ENCODE assay signal across 18 cellular contexts in the genomic region with DNA sequence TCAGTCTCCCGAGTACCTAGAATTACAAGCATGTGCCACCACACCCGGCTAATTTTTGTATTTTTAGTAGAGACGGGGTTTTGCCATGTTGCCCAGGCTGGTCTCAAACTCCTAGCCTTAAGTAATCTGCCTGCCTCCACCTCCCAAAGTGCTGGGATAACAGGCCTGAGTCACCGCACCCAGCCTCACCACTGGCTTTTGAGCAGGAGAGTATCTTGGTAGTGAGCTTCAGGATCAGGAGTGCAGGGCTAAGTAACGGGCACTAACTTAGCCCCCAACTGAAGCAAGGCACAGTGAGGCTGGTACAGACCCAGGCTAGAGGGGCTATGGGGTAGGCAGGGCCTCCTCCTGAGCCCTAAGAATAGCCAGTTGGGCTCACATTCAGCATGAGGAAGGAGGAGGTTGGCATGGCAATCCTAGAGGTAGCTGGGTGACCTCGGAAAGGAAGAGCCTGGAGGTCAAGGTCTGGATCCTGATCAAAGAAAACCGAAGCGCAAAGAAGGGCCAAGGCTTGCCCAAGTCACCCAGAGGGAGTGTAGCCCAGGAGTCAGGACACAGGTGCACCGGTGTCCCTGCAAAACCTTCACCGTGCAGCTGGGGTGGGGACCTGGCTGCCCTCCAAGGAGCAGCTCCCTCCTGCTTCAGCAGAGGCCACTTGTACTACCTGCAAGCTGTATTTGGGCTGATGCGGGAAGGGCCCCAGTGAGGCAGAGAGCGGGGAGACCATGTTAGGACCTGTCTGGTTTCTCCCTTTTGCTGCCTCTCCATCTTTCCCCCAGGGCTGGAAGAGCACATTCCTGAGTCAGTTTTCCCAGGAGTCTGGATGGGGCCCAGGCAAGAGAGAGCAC. TPM values are rescaled to one million over a fixed set of nuclear protein-coding genes. Genes with fewer than 3 reads are reported as not detected.
A peak's percentile ranks its signal among the peaks of the same experiment; 100 is the strongest.
DNase-seq lines count a peak whose midpoint lies in the region; ATAC-seq, FAIRE-seq and TF ChIP-seq lines count a peak whose summit lies in the region.
"Had no signal": no experiment of that assay in that cellular context is flagged by ENCODE, and none has a peak within 500 bp of the region (broad histone marks: within the 10 kb centered on the region; RNA-seq: fewer than 3 reads in every experiment).

No MANE protein-coding gene starts in this region.

- peaks cover 90% of the 10 kb centered on the region for H3K4me1 Mint-ChIP-seq in stimulated activated naive CD8-positive, alpha-beta T cell treated with anti-CD3 and anti-CD28 coated beads, Interleukin-15, amount 100 ng/mL, for 72 hours
- H3K4me1 Mint-ChIP-seq in activated B cell treated with CpG ODN at 0.5 μM for 24 hours = peaks cover 91% of the 10 kb centered on the region
- H3K4me1 Mint-ChIP-seq in CD4-positive, alpha-beta T cell (ENCODE audit: low read depth) = peaks cover 57% of the 10 kb centered on the region

- TF ChIP-seq CTCF in activated B cell treated with CpG ODN at 0.5 μM for 24 hours (IDR thresholded peaks at IDR 0.05) = no peak
- TF ChIP-seq CTCF in HepG2 (CRISPR knock-in tag; IDR thresholded peaks at IDR 0.05) = no peak
- no peak for TF ChIP-seq CTCF in esophagus squamous epithelium (IDR thresholded peaks at IDR 0.05)
- no peak for TF ChIP-seq CTCF in CD4-positive, alpha-beta T cell (IDR thresholded peaks at IDR 0.05)

- ATAC-seq in stimulated activated naive CD8-positive, alpha-beta T cell treated with anti-CD3 and anti-CD28 coated beads, Interleukin-15, Interleukin-2, amounts not matched to agents 100 U/mL and 50 U/mL, for 24 hours = no peak
- ATAC-seq in stimulated activated naive CD8-positive, alpha-beta T cell treated with anti-CD3 and anti-CD28 coated beads, Interleukin-15, amount 100 ng/mL, for 72 hours = no peak
- ATAC-seq in activated B cell treated with CpG ODN at 0.5 μM for 24 hours (ENCODE audit: low read depth) (no peak), HepG2 (peak; percentile 7; the same call in 1 of the 3 replicates), GM21717 (IDR thresholded peaks at IDR 0.05; ENCODE audit: unreplicated experiment) (no peak)
- ATAC-seq in CD4-positive, alpha-beta T cell (ENCODE audit: poor library complexity) = no peak

- no peak overlapping the region for H3K4me3 Mint-ChIP-seq in stimulated activated naive CD8-positive, alpha-beta T cell treated with anti-CD3 and anti-CD28 coated beads, Interleukin-15, amount 100 ng/mL, for 72 hours
- H3K4me3 Mint-ChIP-seq in activated B cell treated with CpG ODN at 0.5 μM for 24 hours = peak overlapping the region; percentile 88
- H3K4me3 Mint-ChIP-seq in CD4-positive, alpha-beta T cell = no peak overlapping the region
- H3K4me3 Mint-ChIP-seq: mesothelial cell of epicardium had no signal

- no peaks in the 10 kb centered on the region for H3K9me3 Mint-ChIP-seq in stimulated activated naive CD8-positive, alpha-beta T cell treated with anti-CD3 and anti-CD28 coated beads, Interleukin-15, amount 100 ng/mL, for 72 hours
- no peaks in the 10 kb centered on the region for H3K9me3 Mint-ChIP-seq in activated B cell treated with CpG ODN at 0.5 μM for 24 hours
- H3K9me3 Mint-ChIP-seq in CD4-positive, alpha-beta T cell = no peaks in the 10 kb centered on the region
- H3K9me3 Mint-ChIP-seq: activated T-helper 1 cell treated with anti-CD3 and anti-CD28 coated beads, Interleukin-12 subunit alpha, Interleukin-12 subunit beta, Interleukin-2, Interleukin-4 antibody, amounts not matched to agents 30 ng/mL and 10 ng/mL and 1 ng/mL, durations not matched to agents 14 hours and 24 hours and 36 hours; CD4-positive, alpha-beta memory T cell; mesothelial cell of epicardium; stimulated activated naive CD8-positive, alpha-beta T cell treated with anti-CD3 and anti-CD28 coated beads, Interleukin-15, Interleukin-2, amounts not matched to agents 100 ng/mL and 50 ng/mL, for 24 hours had no signal

- H3K4me2 ChIP-seq in HepG2 (ENCODE audit: low read depth, low read length) = no peak overlapping the region

- H3K36me3 ChIP-seq in HepG2 (replicated peaks in 1 of 2; ENCODE audit: control insufficient read depth in 1 of 2, insufficient read depth in 2 of 2, low read length in 2 of 2) = no peaks in the 10 kb centered on the region
- H3K36me3 ChIP-seq in esophagus squamous epithelium = no peaks in the 10 kb centered on the region
- H3K36me3 ChIP-seq: prostate gland had no signal

- POLR2A ChIA-PET in activated B cell treated with CpG ODN at 0.5 μM for 24 hours (lab: Charles Lee) = interaction anchor here (0.6 to 2.2 kb wide), 5 partner anchors 11 to 95 kb away, joined by 4 to 16 read pairs (median 4); no protein-coding TSS in a partner anchor
- POLR2A ChIA-PET in HepG2 (lab: Yijun Ruan, JAX) = no interaction called here
- POLR2A ChIA-PET in CD4-positive, alpha-beta T cell (lab: Charles Lee) = no interaction called here

- FAIRE-seq in HepG2 (lab: Jason Lieb, UNC) = no peak
- FAIRE-seq: TTC549 had no signal

- H3K9ac ChIP-seq in HepG2 (ENCODE audit: insufficient read depth, low read depth, low read length) = no peak overlapping the region

- intact Hi-C loops in activated B cell treated with CpG ODN at 0.5 μM for 24 hours (cut with micrococcal nuclease) (no loop called here), HepG2 (cut with micrococcal nuclease; ENCODE audit: unreplicated experiment) (no loop called here), esophagus squamous epithelium (cut with DNase I) (no loop called here)
- intact Hi-C loops in CD4-positive, alpha-beta T cell (cut with DNase I, micrococcal nuclease) = loop anchor here in 1 of 2 experiments (2.0 kb wide), 1 partner anchor 18 kb away; no protein-coding TSS in a partner anchor

- TF ChIP-seq RAD21 in HepG2 (CRISPR knock-in tag; IDR thresholded peaks at IDR 0.05) = no peak

- H3K79me2 ChIP-seq in HepG2 (ENCODE audit: insufficient read depth, low read length) = no peaks in the 10 kb centered on the region

- TF ChIP-seq EP300 in HepG2 (IDR thresholded peaks at IDR 0.05; ENCODE audit: low read depth in 2 of 2, low read length in 2 of 2) (no peak), HepG2 (CRISPR knock-in tag; IDR thresholded peaks at IDR 0.05; ENCODE audit: borderline replicate concordance) (no peak)

- H3K27ac ChIP-seq in HepG2 (ENCODE audit: extremely low read length, insufficient read depth, low read length) (no peak overlapping the region), esophagus squamous epithelium (no peak overlapping the region)
- H3K27ac ChIP-seq in CD4-positive, alpha-beta T cell (ENCODE audit: low read depth, low read length) = no peak overlapping the region
- H3K27ac ChIP-seq: epithelial cell of prostate, prostate gland had no signal

- 29% methylated on average over 10 of the region's 12 CpGs for WGBS in HepG2 (ENCODE audit: low lambda C conversion rate)
- 51 to 65% methylated on average over 9 to 10 of the region's 12 CpGs for WGBS in esophagus squamous epithelium, 2 donors

- in situ Hi-C loops in HepG2 (cut with HindIII; ENCODE audit: extremely low pct_ligation_motif_present, low pct_unique_long_range_greater_than_20kb) = no loop called here

- peaks cover 3% of the 10 kb centered on the region for H3K36me3 Mint-ChIP-seq in activated B cell treated with CpG ODN at 0.5 μM for 24 hours (ENCODE audit: low read depth)
- H3K36me3 Mint-ChIP-seq in CD4-positive, alpha-beta T cell (ENCODE audit: low read depth) = no peaks in the 10 kb centered on the region
- H3K36me3 Mint-ChIP-seq: CD4-positive, alpha-beta memory T cell; mesothelial cell of epicardium had no signal

- no peak for TF ChIP-seq POLR2A in HepG2 (IDR thresholded peaks at IDR 0.05; ENCODE audit: insufficient read depth in 1 of 2, low read depth in 2 of 2, low read length in 2 of 2)
- TF ChIP-seq POLR2A in esophagus squamous epithelium (IDR thresholded peaks at IDR 0.05) = no peak

- H2AFZ ChIP-seq in HepG2 (ENCODE audit: low read length) = no peak overlapping the region

- peak; percentile 6 for DNase-seq in stimulated activated naive CD8-positive, alpha-beta T cell treated with anti-CD3 and anti-CD28 coated beads, Interleukin-15, Interleukin-2, amounts not matched to agents 100 U/mL and 50 U/mL, for 24 hours
- no peak for DNase-seq in stimulated activated naive CD8-positive, alpha-beta T cell treated with anti-CD3 and anti-CD28 coated beads, Interleukin-15, amount 100 ng/mL, for 72 hours
- DNase-seq in activated B cell treated with CpG ODN at 0.5 μM for 24 hours = no peak
- DNase-seq in HepG2 (ENCODE audit: low spot score) = no peak
- no peak for DNase-seq in esophagus squamous epithelium (lab: John Stamatoyannopoulos, UW)
- no peak for DNase-seq in CD4-positive, alpha-beta T cell
- no peak for DNase-seq in hypothalamus (lab: John Stamatoyannopoulos, UW)
- DNase-seq: CD4-positive, alpha-beta memory T cell; hippocampal formation; NCI-H510A; Right ventricle myocardium superior had no signal

- H3K4me3 ChIP-seq in HepG2 (replicated peaks in 1 of 3; ENCODE audit: insufficient read depth in 1 of 3, low read depth in 2 of 3, low read length in 3 of 3) = no peak overlapping the region
- H3K4me3 ChIP-seq in esophagus squamous epithelium = no peak overlapping the region
- H3K4me3 ChIP-seq: prostate gland had no signal

- H3K9me3 ChIP-seq in HepG2 (ENCODE audit: low read length) = no peaks in the 10 kb centered on the region
- no peaks in the 10 kb centered on the region for H3K9me3 ChIP-seq in esophagus squamous epithelium
- H3K9me3 ChIP-seq in CD4-positive, alpha-beta T cell (ENCODE audit: control insufficient read depth, low read length) = no peaks in the 10 kb centered on the region
- H3K9me3 ChIP-seq: prostate gland had no signal

- peak overlapping the region in 1 of 2 donors; percentile 29 for H3K27ac Mint-ChIP-seq in stimulated activated naive CD8-positive, alpha-beta T cell treated with anti-CD3 and anti-CD28 coated beads, Interleukin-15, amount 100 ng/mL, for 72 hours
- peak overlapping the region; percentile 79 for H3K27ac Mint-ChIP-seq in activated B cell treated with CpG ODN at 0.5 μM for 24 hours
- H3K27ac Mint-ChIP-seq in CD4-positive, alpha-beta T cell = no peak overlapping the region
- H3K27ac Mint-ChIP-seq: mesothelial cell of epicardium had no signal

- no TSS peak for BruUV-seq in HepG2 (replicated peaks; lab: Mats Ljungman, UMichigan)

- H3K4me1 ChIP-seq in HepG2 (ENCODE audit: insufficient read depth, low read length) (peaks cover 20% of the 10 kb centered on the region), esophagus squamous epithelium (peaks cover 14 to 37% (median 15%) of the 10 kb centered on the region in 3 donors)
- H3K4me1 ChIP-seq: prostate gland had no signal

- H3K27me3 ChIP-seq in HepG2 (ENCODE audit: control insufficient read depth in 1 of 2, insufficient read depth in 2 of 2, low read length in 2 of 2) (peaks cover 12 to 61% of the 10 kb centered on the region in 2 experiments), esophagus squamous epithelium (no peaks in the 10 kb centered on the region)
- no peaks in the 10 kb centered on the region for H3K27me3 ChIP-seq in CD4-positive, alpha-beta T cell (ENCODE audit: control insufficient read depth, insufficient read depth, low read length)

- CTCF ChIA-PET in activated B cell treated with CpG ODN at 0.5 μM for 24 hours (lab: Charles Lee) = interaction anchor here (0.9 to 2.2 kb wide), 4 partner anchors 22 to 125 kb away, joined by 3 to 14 read pairs (median 8); no protein-coding TSS in a partner anchor
- CTCF ChIA-PET in HepG2 (lab: Yijun Ruan, JAX; ENCODE audit: low intra/inter-chr PET ratio, low total read pairs) = no interaction called here
- CTCF ChIA-PET in CD4-positive, alpha-beta T cell (lab: Charles Lee) = no interaction called here

- H4K20me1 ChIP-seq in HepG2 (ENCODE audit: insufficient read depth, low read length) = no peaks in the 10 kb centered on the region

- no peaks in the 10 kb centered on the region for H3K27me3 Mint-ChIP-seq in stimulated activated naive CD8-positive, alpha-beta T cell treated with anti-CD3 and anti-CD28 coated beads, Interleukin-15, amount 100 ng/mL, for 72 hours
- H3K27me3 Mint-ChIP-seq in activated B cell treated with CpG ODN at 0.5 μM for 24 hours = no peaks in the 10 kb centered on the region
- no peaks in the 10 kb centered on the region for H3K27me3 Mint-ChIP-seq in CD4-positive, alpha-beta T cell
- H3K27me3 Mint-ChIP-seq: CD4-positive, alpha-beta memory T cell; stimulated activated naive CD8-positive, alpha-beta T cell treated with anti-CD3 and anti-CD28 coated beads, Interleukin-15, Interleukin-2, amounts not matched to agents 100 ng/mL and 50 ng/mL, for 24 hours had no signal

RNA-seq across cellular contexts. Expression of gene ADGRG5, which starts 1.3 kb away (rescaled TPM):
- total RNA-seq in activated B cell treated with CpG ODN at 0.5 μM for 24 hours = 22.2 and 23.0 TPM in 2 replicates
- not detected in 2 replicates for total RNA-seq in HepG2 (2016; rRNA removed; fragmentation: Illumina TruSeq; extraction: Trizol)
- total RNA-seq in HepG2 (2016; cell fraction: cytosol; rRNA removed; fragmentation: Illumina TruSeq; extraction: Trizol; ENCODE audit: low read depth) = not detected in 2 replicates
- not detected in 2 replicates for total RNA-seq in HepG2 (2016; cell fraction: insoluble cytoplasmic fraction; rRNA removed; fragmentation: Illumina TruSeq; extraction: Trizol)
- total RNA-seq in HepG2 (2016; cell fraction: membrane; rRNA removed; fragmentation: Illumina TruSeq; extraction: Trizol) = not detected in 2 replicates
- total RNA-seq in HepG2 (2016; cell fraction: nucleus; rRNA removed; fragmentation: Illumina TruSeq; extraction: Trizol) = not detected in 2 replicates
- polyA plus RNA-seq in HepG2 (2011; rRNA removed) = 0.01 TPM in 1 of 2 replicates, not detected in the other
- polyA plus RNA-seq in HepG2 (2011; cell fraction: cytosol; rRNA removed) = 0.03 TPM in 1 of 2 replicates, not detected in the other
- polyA plus RNA-seq in HepG2 (2011; cell fraction: nucleus; rRNA removed) = 0.06 TPM in 1 of 2 replicates, not detected in the other
- polyA plus RNA-seq in HepG2 (2012) = 0.27 and 0.35 TPM in 2 replicates
- polyA plus RNA-seq in HepG2 (2016; cell fraction: cytosol; fragmentation: Illumina TruSeq; extraction: Trizol; ENCODE audit: low read depth) = not detected in 2 replicates
- not detected in 2 replicates for polyA plus RNA-seq in HepG2 (2016; cell fraction: insoluble cytoplasmic fraction; fragmentation: Illumina TruSeq; extraction: Trizol; ENCODE audit: low read depth)
- polyA plus RNA-seq in HepG2 (2016; cell fraction: membrane; fragmentation: Illumina TruSeq; extraction: Trizol; ENCODE audit: low read depth) = not detected in 2 replicates
- polyA plus RNA-seq in HepG2 (2016; cell fraction: nucleus; fragmentation: Illumina TruSeq; extraction: Trizol; ENCODE audit: insufficient read depth, low read depth) = not detected in 2 replicates
- polyA minus RNA-seq in HepG2 (2011; rRNA and poly(A)+ RNA removed; ENCODE audit: low replicate concordance) = 0.12 TPM in 1 of 2 replicates, not detected in the other
- not detected in 2 replicates for polyA minus RNA-seq in HepG2 (2011; cell fraction: cytosol; rRNA and poly(A)+ RNA removed)
- polyA minus RNA-seq in HepG2 (2011; cell fraction: nucleus; rRNA and poly(A)+ RNA removed) = not detected in 2 replicates
- total RNA-seq in esophagus squamous epithelium = 1 to 10 TPM in 2 of 4 donors, under 1 TPM in 2; 0.34 to 1.3 (median 0.91) TPM
- under 1 TPM; 0.41 to 0.61 TPM for total RNA-seq in CD4-positive, alpha-beta T cell

RNA-seq across cellular contexts. Expression of gene CCDC102A, which starts 4.8 kb away (rescaled TPM):
- 15.5 TPM in 2 replicates for total RNA-seq in activated B cell treated with CpG ODN at 0.5 μM for 24 hours
- 0.91 and 2.1 TPM in 2 replicates for total RNA-seq in HepG2 (2016; rRNA removed; fragmentation: Illumina TruSeq; extraction: Trizol)
- 0.71 TPM in 2 replicates for total RNA-seq in HepG2 (2016; cell fraction: cytosol; rRNA removed; fragmentation: Illumina TruSeq; extraction: Trizol; ENCODE audit: low read depth)
- 1.1 and 2.8 TPM in 2 replicates for total RNA-seq in HepG2 (2016; cell fraction: insoluble cytoplasmic fraction; rRNA removed; fragmentation: Illumina TruSeq; extraction: Trizol)
- total RNA-seq in HepG2 (2016; cell fraction: membrane; rRNA removed; fragmentation: Illumina TruSeq; extraction: Trizol) = 1.1 and 1.3 TPM in 2 replicates
- total RNA-seq in HepG2 (2016; cell fraction: nucleus; rRNA removed; fragmentation: Illumina TruSeq; extraction: Trizol) = 0.41 and 1.0 TPM in 2 replicates
- polyA plus RNA-seq in HepG2 (2011; rRNA removed) = 2.7 and 2.8 TPM in 2 replicates
- 2.3 and 3.2 TPM in 2 replicates for polyA plus RNA-seq in HepG2 (2011; cell fraction: cytosol; rRNA removed)
- polyA plus RNA-seq in HepG2 (2011; cell fraction: nucleus; rRNA removed) = 2.6 and 2.8 TPM in 2 replicates
- 0.34 and 1.0 TPM in 2 replicates for polyA plus RNA-seq in HepG2 (2012)
- polyA plus RNA-seq in HepG2 (2016; cell fraction: cytosol; fragmentation: Illumina TruSeq; extraction: Trizol; ENCODE audit: low read depth) = 0.34 and 0.49 TPM in 2 replicates
- polyA plus RNA-seq in HepG2 (2016; cell fraction: insoluble cytoplasmic fraction; fragmentation: Illumina TruSeq; extraction: Trizol; ENCODE audit: low read depth) = 1.2 TPM in 2 replicates
- polyA plus RNA-seq in HepG2 (2016; cell fraction: membrane; fragmentation: Illumina TruSeq; extraction: Trizol; ENCODE audit: low read depth) = 0.51 and 0.64 TPM in 2 replicates
- 1.7 and 2.5 TPM in 2 replicates for polyA plus RNA-seq in HepG2 (2016; cell fraction: nucleus; fragmentation: Illumina TruSeq; extraction: Trizol; ENCODE audit: insufficient read depth, low read depth)
- polyA minus RNA-seq in HepG2 (2011; rRNA and poly(A)+ RNA removed; ENCODE audit: low replicate concordance) = 2.1 and 2.5 TPM in 2 replicates
- polyA minus RNA-seq in HepG2 (2011; cell fraction: cytosol; rRNA and poly(A)+ RNA removed) = 0.69 and 1.1 TPM in 2 replicates
- polyA minus RNA-seq in HepG2 (2011; cell fraction: nucleus; rRNA and poly(A)+ RNA removed) = 0.87 and 1.0 TPM in 2 replicates
- 10 to 100 TPM in 1 of 4 donors, 1 to 10 TPM in 3; 3.5 to 10.9 (median 6.9) TPM for total RNA-seq in esophagus squamous epithelium
- total RNA-seq in CD4-positive, alpha-beta T cell = 1 to 10 TPM; 2.0 TPM

RNA-seq across cellular contexts. Expression of gene DOK4, which starts 54.8 kb away (rescaled TPM):
- total RNA-seq in activated B cell treated with CpG ODN at 0.5 μM for 24 hours (0.66 and 0.73 TPM in 2 replicates), HepG2 (2016; rRNA removed; fragmentation: Illumina TruSeq; extraction: Trizol) (52.7 and 55.5 TPM in 2 replicates), esophagus squamous epithelium (10 to 100 TPM; 20.7 to 42.7 (median 28.8) TPM)
- total RNA-seq in HepG2 (2016; cell fraction: cytosol; rRNA removed; fragmentation: Illumina TruSeq; extraction: Trizol; ENCODE audit: low read depth) = 23.8 and 26.8 TPM in 2 replicates
- total RNA-seq in HepG2 (2016; cell fraction: insoluble cytoplasmic fraction; rRNA removed; fragmentation: Illumina TruSeq; extraction: Trizol) = 51.4 and 51.5 TPM in 2 replicates
- total RNA-seq in HepG2 (2016; cell fraction: membrane; rRNA removed; fragmentation: Illumina TruSeq; extraction: Trizol) = 58.5 and 70.1 TPM in 2 replicates
- total RNA-seq in HepG2 (2016; cell fraction: nucleus; rRNA removed; fragmentation: Illumina TruSeq; extraction: Trizol) = 32.8 and 34.6 TPM in 2 replicates
- 70.0 and 92.5 TPM in 2 replicates for polyA plus RNA-seq in HepG2 (2011; rRNA removed)
- polyA plus RNA-seq in HepG2 (2011; cell fraction: cytosol; rRNA removed) = 59.9 and 66.8 TPM in 2 replicates
- 136 and 138 TPM in 2 replicates for polyA plus RNA-seq in HepG2 (2011; cell fraction: nucleus; rRNA removed)
- polyA plus RNA-seq in HepG2 (2012) = 41.9 and 45.8 TPM in 2 replicates
- polyA plus RNA-seq in HepG2 (2016; cell fraction: cytosol; fragmentation: Illumina TruSeq; extraction: Trizol; ENCODE audit: low read depth) = 31.1 and 35.0 TPM in 2 replicates
- 59.2 and 63.5 TPM in 2 replicates for polyA plus RNA-seq in HepG2 (2016; cell fraction: insoluble cytoplasmic fraction; fragmentation: Illumina TruSeq; extraction: Trizol; ENCODE audit: low read depth)
- 57.7 and 60.6 TPM in 2 replicates for polyA plus RNA-seq in HepG2 (2016; cell fraction: membrane; fragmentation: Illumina TruSeq; extraction: Trizol; ENCODE audit: low read depth)
- polyA plus RNA-seq in HepG2 (2016; cell fraction: nucleus; fragmentation: Illumina TruSeq; extraction: Trizol; ENCODE audit: insufficient read depth, low read depth) = 72.2 and 73.9 TPM in 2 replicates
- 45.3 and 104 TPM in 2 replicates for polyA minus RNA-seq in HepG2 (2011; rRNA and poly(A)+ RNA removed; ENCODE audit: low replicate concordance)
- polyA minus RNA-seq in HepG2 (2011; cell fraction: cytosol; rRNA and poly(A)+ RNA removed) = 28.8 and 30.7 TPM in 2 replicates
- polyA minus RNA-seq in HepG2 (2011; cell fraction: nucleus; rRNA and poly(A)+ RNA removed) = 20.1 and 26.6 TPM in 2 replicates
- total RNA-seq in CD4-positive, alpha-beta T cell = 1 to 10 TPM; 2.4 to 2.9 TPM

Comparison
In these comparisons a context has a peak if more than half of its experiments do, and no peak if none do; other contexts are left out.
1. RNA of gene ADGRG5, which starts 1.3 kb away (total RNA-seq): 22.2 to 23.0 TPM in activated B cell treated with CpG ODN at 0.5 μM for 24 hours; 0.34 to 1.3 TPM in esophagus squamous epithelium, 0.41 to 0.61 TPM in CD4-positive, alpha-beta T cell and not detected in HepG2; every median in the first group is over 10 times any median in the second.
2. RNA of gene DOK4, which starts 54.8 kb away (total RNA-seq): 23.8 to 70.1 TPM in HepG2 and 20.7 to 42.7 TPM in esophagus squamous epithelium; 2.4 to 2.9 TPM in CD4-positive, alpha-beta T cell and 0.66 to 0.73 TPM in activated B cell treated with CpG ODN at 0.5 μM for 24 hours; every median in the first group is over 4 times any median in the second.